In genomic region chr1:155011437-155011907, GRCh38 we compare ENCODE assay signal across 10 cellular contexts. TPM values are rescaled to one million over a fixed set of nuclear protein-coding genes. Genes with fewer than 3 reads are reported as not detected.
DNase-seq lines count a peak whose midpoint lies in the region; ATAC-seq and TF ChIP-seq lines count a peak whose summit lies in the region.
"Had no signal": no experiment of that assay in that cellular context is flagged by ENCODE, and none has a peak within 500 bp of the region (broad histone marks: within the 10 kb centered on the region; RNA-seq: fewer than 3 reads in every experiment).

No MANE protein-coding gene starts in this region.

- peak overlapping the region; percentile 91 to 95 for H3K27ac Mint-ChIP-seq in T-cell

- in situ Hi-C loops in G401 (cut with HindIII; ENCODE audit: low sequenced_read_pairs): no loop called here

- CTCF ChIA-PET in T-cell (lab: Charles Lee): interaction anchor here in 1 of 2 donors (0.6 to 1.2 kb wide), 3 partner anchors 36 to 1360 kb away, joined by 3 to 4 read pairs (median 3); no protein-coding TSS in a partner anchor

- H3K4me1 Mint-ChIP-seq in T-cell: peaks cover 73 to 89% (median 83%) of the 10 kb centered on the region in 3 donors

- TF ChIP-seq CTCF in epithelial cell of esophagus (IDR thresholded peaks at IDR 0.05; ENCODE audit: insufficient read depth, low read depth, low read length, missing control alignments) (no peak), parathyroid adenoma (IDR thresholded peaks at IDR 0.05) (no peak)

- H3K4me1 ChIP-seq in ACC112 (ENCODE audit: control insufficient read depth, insufficient read depth, low read length, unreplicated experiment): peaks cover 21% of the 10 kb centered on the region
- H3K4me1 ChIP-seq in parathyroid adenoma: peaks cover 15% of the 10 kb centered on the region
- H3K4me1 ChIP-seq: SJSA1 had no signal

- no peak overlapping the region for H2AFZ ChIP-seq in ACC112 (ENCODE audit: low read length, unreplicated experiment)
- H2AFZ ChIP-seq in parathyroid adenoma: no peak overlapping the region

- peaks cover 39% of the 10 kb centered on the region for H3K79me2 ChIP-seq in ACC112 (ENCODE audit: control insufficient read depth, insufficient read depth, low read length, unreplicated experiment)
- peaks cover 5% of the 10 kb centered on the region for H3K79me2 ChIP-seq in parathyroid adenoma

- DNase-seq in T-cell: no peak
- DNase-seq in epithelial cell of esophagus (ENCODE audit: low read depth): peak; percentile 35
- DNase-seq in G401 (ENCODE audit: low spot score): no peak
- DNase-seq in NCI-H187 treated with DMSO at 0.1 percent for 48 hours (lab: John Stamatoyannopoulos, UW): no peak
- no peak for DNase-seq in HT-29 (ENCODE audit: low spot score)
- DNase-seq: activated CD8-positive, alpha-beta memory T cell treated with anti-CD3 and anti-CD28 coated beads for 24 hours had no signal

- peaks cover 3% of the 10 kb centered on the region for H3K36me3 Mint-ChIP-seq in T-cell

- H3K9me3 ChIP-seq in parathyroid adenoma (ENCODE audit: control insufficient read depth, low read length): no peaks in the 10 kb centered on the region
- H3K9me3 ChIP-seq: SJSA1 had no signal

- ATAC-seq in T-cell (replicated peaks in 1 of 4): no peak
- no peak for ATAC-seq in GM19351 (IDR thresholded peaks at IDR 0.05; ENCODE audit: unreplicated experiment)

- POLR2A ChIA-PET in T-cell (lab: Charles Lee): interaction anchor here in 1 of 2 donors (0.5 to 0.6 kb wide), 4 partner anchors 9 to 1357 kb away, joined by 3 to 7 read pairs (median 6); partner anchors contain the start of gene ZBTB7B

- no peak overlapping the region for H3K9ac ChIP-seq in parathyroid adenoma

- peaks cover 6% of the 10 kb centered on the region; the same call in 1 of the 2 replicates for H3K36me3 ChIP-seq in ACC112 (ENCODE audit: insufficient read depth, low read length)
- H3K36me3 ChIP-seq in parathyroid adenoma (ENCODE audit: control insufficient read depth, insufficient read depth, low read length): no peaks in the 10 kb centered on the region

- H3K9me3 Mint-ChIP-seq in T-cell: no peaks in the 10 kb centered on the region

- H3K4me3 ChIP-seq in ACC112 (ENCODE audit: low read depth, low read length) (no peak overlapping the region), epithelial cell of esophagus (ENCODE audit: low read length) (peak overlapping the region; percentile 21), parathyroid adenoma (ENCODE audit: low read depth, low read length) (no peak overlapping the region)
- H3K4me3 ChIP-seq: SJSA1 had no signal

- no peak overlapping the region for H3K4me2 ChIP-seq in parathyroid adenoma (ENCODE audit: low read length)

- H3K27me3 Mint-ChIP-seq in T-cell: no peaks in the 10 kb centered on the region

- H3K27ac ChIP-seq in ACC112 (ENCODE audit: low read depth, low read length) (peak overlapping the region; percentile 38; the same call in 1 of the 2 replicates), parathyroid adenoma (peak overlapping the region; percentile 69)
- H3K27ac ChIP-seq: SJSA1 had no signal

- H3K27me3 ChIP-seq in ACC112 (ENCODE audit: insufficient read depth, low read length) (no peaks in the 10 kb centered on the region), parathyroid adenoma (ENCODE audit: control insufficient read depth, insufficient read depth, low read length) (no peaks in the 10 kb centered on the region)
- H3K27me3 ChIP-seq: SJSA1 had no signal

- H3K4me3 Mint-ChIP-seq in T-cell: peak overlapping the region; percentile 45 to 89 (median 46)

RNA-seq across cellular contexts. Expression of gene ZBTB7B, which starts 8.9 kb away (rescaled TPM):
- 10 to 100 TPM; 39.6 to 68.4 (median 51.7) TPM for total RNA-seq in T-cell
- 30.6 and 33.0 TPM in 2 replicates for total RNA-seq in G401 (2014; rRNA removed; shearing (Covaris generic))
- 81.9 and 83.4 TPM in 2 replicates for total RNA-seq in HT-29 (2014; rRNA removed; shearing (Covaris generic))

RNA-seq across cellular contexts. Expression of gene LENEP, which starts 18.1 kb away (rescaled TPM):
- total RNA-seq in T-cell: 1 to 10 TPM in 3 of 5 donors, not detected in 2; 1.3 to 3.0 (median 1.6) TPM
- 0.74 TPM in 1 of 2 replicates, not detected in the other for total RNA-seq in G401 (2014; rRNA removed; shearing (Covaris generic))
- total RNA-seq in HT-29 (2014; rRNA removed; shearing (Covaris generic)): 0.16 and 0.18 TPM in 2 replicates
- total RNA-seq: SJSA1 had no signal

RNA-seq across cellular contexts. Expression of gene DCST2, which starts 22.1 kb away (rescaled TPM):
- 1 to 10 TPM; 1.1 to 2.6 (median 1.6) TPM for total RNA-seq in T-cell
- total RNA-seq in G401 (2014; rRNA removed; shearing (Covaris generic)): 0.31 TPM in 1 of 2 replicates, not detected in the other
- 0.70 and 3.3 TPM in 2 replicates for total RNA-seq in HT-29 (2014; rRNA removed; shearing (Covaris generic))
- total RNA-seq: SJSA1 had no signal

RNA-seq across cellular contexts. Expression of gene DCST1, which starts 22.2 kb away (rescaled TPM):
- under 1 TPM in 3 of 5 donors, not detected in 2; 0.30 to 0.58 (median 0.54) TPM for total RNA-seq in T-cell
- total RNA-seq in G401 (2014; rRNA removed; shearing (Covaris generic)): not detected in 2 replicates
- 0.05 TPM in 1 of 2 replicates, not detected in the other for total RNA-seq in HT-29 (2014; rRNA removed; shearing (Covaris generic))
- total RNA-seq: SJSA1 had no signal

RNA-seq across cellular contexts. Expression of gene FLAD1, which starts 28.3 kb away (rescaled TPM):
- total RNA-seq in T-cell: 10 to 100 TPM; 32.8 to 64.3 (median 53.4) TPM
- total RNA-seq in G401 (2014; rRNA removed; shearing (Covaris generic)): 39.9 and 49.4 TPM in 2 replicates
- 83.1 and 85.5 TPM in 2 replicates for total RNA-seq in HT-29 (2014; rRNA removed; shearing (Covaris generic))
